In genomic region chr6:33277663-33278391, GRCh38 we compare ENCODE assay signal across 8 cellular contexts. TPM values are rescaled to one million over a fixed set of nuclear protein-coding genes. Genes with fewer than 3 reads are reported as not detected.
DNase-seq lines count a peak whose midpoint lies in the region; ATAC-seq and TF ChIP-seq lines count a peak whose summit lies in the region.

No MANE protein-coding gene starts in this region.

- H3K27me3 Mint-ChIP-seq in activated T-helper 1 cell treated with anti-CD3 and anti-CD28 coated beads, Interleukin-12 subunit alpha, Interleukin-12 subunit beta, Interleukin-2, Interleukin-4 antibody, amounts not matched to agents 30 ng/mL and 10 ng/mL and 1 ng/mL, durations not matched to agents 14 hours and 24 hours and 36 hours (ENCODE audit: insufficient read depth), result no peaks in the 10 kb centered on the region

- intact Hi-C loops in activated T-helper 1 cell treated with anti-CD3 and anti-CD28 coated beads, Interleukin-12 subunit alpha, Interleukin-12 subunit beta, Interleukin-2, Interleukin-4 antibody, amounts not matched to agents 30 ng/mL and 10 ng/mL and 1 ng/mL, durations not matched to agents 14 hours and 24 hours and 36 hours (cut with micrococcal nuclease), result loop anchor here (1.0 to 10.0 kb wide), 6 partner anchors 11 to 1303 kb away; partner anchors contain the start of genes DXO, PFDN6, TAPBP and WDR46

- H3K4me3 Mint-ChIP-seq in activated T-helper 1 cell treated with anti-CD3 and anti-CD28 coated beads, Interleukin-12 subunit alpha, Interleukin-12 subunit beta, Interleukin-2, Interleukin-4 antibody, amounts not matched to agents 30 ng/mL and 10 ng/mL and 1 ng/mL, durations not matched to agents 14 hours and 24 hours and 36 hours, result peak overlapping the region; percentile 88

- no peaks in the 10 kb centered on the region for H3K9me3 Mint-ChIP-seq in activated T-helper 1 cell treated with anti-CD3 and anti-CD28 coated beads, Interleukin-12 subunit alpha, Interleukin-12 subunit beta, Interleukin-2, Interleukin-4 antibody, amounts not matched to agents 30 ng/mL and 10 ng/mL and 1 ng/mL, durations not matched to agents 14 hours and 24 hours and 36 hours

- peak; percentile 12 for ATAC-seq in HG03280 (IDR thresholded peaks at IDR 0.05; ENCODE audit: unreplicated experiment)
- ATAC-seq in HG03139 (IDR thresholded peaks at IDR 0.05; ENCODE audit: unreplicated experiment), result no peak

- peaks cover 46% of the 10 kb centered on the region for H3K36me3 Mint-ChIP-seq in activated T-helper 1 cell treated with anti-CD3 and anti-CD28 coated beads, Interleukin-12 subunit alpha, Interleukin-12 subunit beta, Interleukin-2, Interleukin-4 antibody, amounts not matched to agents 30 ng/mL and 10 ng/mL and 1 ng/mL, durations not matched to agents 14 hours and 24 hours and 36 hours (ENCODE audit: low read depth)

- H3K27ac Mint-ChIP-seq in activated T-helper 1 cell treated with anti-CD3 and anti-CD28 coated beads, Interleukin-12 subunit alpha, Interleukin-12 subunit beta, Interleukin-2, Interleukin-4 antibody, amounts not matched to agents 30 ng/mL and 10 ng/mL and 1 ng/mL, durations not matched to agents 14 hours and 24 hours and 36 hours, result peak overlapping the region; percentile 91

- H3K4me1 Mint-ChIP-seq in activated T-helper 1 cell treated with anti-CD3 and anti-CD28 coated beads, Interleukin-12 subunit alpha, Interleukin-12 subunit beta, Interleukin-2, Interleukin-4 antibody, amounts not matched to agents 30 ng/mL and 10 ng/mL and 1 ng/mL, durations not matched to agents 14 hours and 24 hours and 36 hours (ENCODE audit: low read depth), result peaks cover 52% of the 10 kb centered on the region

- DNase-seq in ELR (ENCODE audit: low read depth) (peak; percentile 55), glomerular visceral epithelial cell (ENCODE audit: extremely low spot score) (peak; percentile 12), retinal pigment epithelial cell (ENCODE audit: low read depth) (no peak), epidermal melanocyte (ENCODE audit: insufficient read length, low spot score) (no peak), SW480 (ENCODE audit: low spot score) (no peak)
- no peak for DNase-seq in activated T-helper 1 cell treated with anti-CD3 and anti-CD28 coated beads, Interleukin-12 subunit alpha, Interleukin-12 subunit beta, Interleukin-2, Interleukin-4 antibody, amounts not matched to agents 30 ng/mL and 10 ng/mL and 1 ng/mL, durations not matched to agents 14 hours and 24 hours and 36 hours (ENCODE audit: low spot score)

- H3K4me3 ChIP-seq in retinal pigment epithelial cell (ENCODE audit: low read length), result peak overlapping the region; percentile 52

- TF ChIP-seq CTCF in retinal pigment epithelial cell (conservative IDR thresholded peaks at IDR 0.05; ENCODE audit: low read depth, low read length), result no peak

RNA-seq across cellular contexts. Expression of gene B3GALT4, which starts 0.9 kb away (rescaled TPM):
- total RNA-seq in activated T-helper 1 cell treated with anti-CD3 and anti-CD28 coated beads, Interleukin-12 subunit alpha, Interleukin-12 subunit beta, Interleukin-2, Interleukin-4 antibody, amounts not matched to agents 30 ng/mL and 10 ng/mL and 1 ng/mL, durations not matched to agents 14 hours and 24 hours and 36 hours, result 4.4 and 5.6 TPM in 2 replicates

RNA-seq across cellular contexts. Expression of gene RPS18, which starts 6.0 kb away (rescaled TPM):
- 2,930 and 2,946 TPM in 2 replicates for total RNA-seq in activated T-helper 1 cell treated with anti-CD3 and anti-CD28 coated beads, Interleukin-12 subunit alpha, Interleukin-12 subunit beta, Interleukin-2, Interleukin-4 antibody, amounts not matched to agents 30 ng/mL and 10 ng/mL and 1 ng/mL, durations not matched to agents 14 hours and 24 hours and 36 hours

RNA-seq across cellular contexts. Expression of gene VPS52, which starts 6.2 kb away (rescaled TPM):
- total RNA-seq in activated T-helper 1 cell treated with anti-CD3 and anti-CD28 coated beads, Interleukin-12 subunit alpha, Interleukin-12 subunit beta, Interleukin-2, Interleukin-4 antibody, amounts not matched to agents 30 ng/mL and 10 ng/mL and 1 ng/mL, durations not matched to agents 14 hours and 24 hours and 36 hours, result 59.8 and 63.5 TPM in 2 replicates

RNA-seq across cellular contexts. Expression of gene WDR46, which starts 11.2 kb away (rescaled TPM):
- 113 and 123 TPM in 2 replicates for total RNA-seq in activated T-helper 1 cell treated with anti-CD3 and anti-CD28 coated beads, Interleukin-12 subunit alpha, Interleukin-12 subunit beta, Interleukin-2, Interleukin-4 antibody, amounts not matched to agents 30 ng/mL and 10 ng/mL and 1 ng/mL, durations not matched to agents 14 hours and 24 hours and 36 hours

RNA-seq across cellular contexts. Expression of gene PFDN6, which starts 11.6 kb away (rescaled TPM):
- total RNA-seq in activated T-helper 1 cell treated with anti-CD3 and anti-CD28 coated beads, Interleukin-12 subunit alpha, Interleukin-12 subunit beta, Interleukin-2, Interleukin-4 antibody, amounts not matched to agents 30 ng/mL and 10 ng/mL and 1 ng/mL, durations not matched to agents 14 hours and 24 hours and 36 hours, result 122 and 126 TPM in 2 replicates

Comparison
In these comparisons a context has a peak if more than half of its experiments do, and no peak if none do; other contexts are left out.
1. DNase-seq: peak in ELR (single experiment) and glomerular visceral epithelial cell (single experiment); none in activated T-helper 1 cell treated with anti-CD3 and anti-CD28 coated beads, Interleukin-12 subunit alpha, Interleukin-12 subunit beta, Interleukin-2, Interleukin-4 antibody, amounts not matched to agents 30 ng/mL and 10 ng/mL and 1 ng/mL, durations not matched to agents 14 hours and 24 hours and 36 hours (single experiment), retinal pigment epithelial cell (single experiment), epidermal melanocyte (single experiment) and SW480 (single experiment).